ENCODE assay signal across 22 cellular contexts in the genomic region with DNA sequence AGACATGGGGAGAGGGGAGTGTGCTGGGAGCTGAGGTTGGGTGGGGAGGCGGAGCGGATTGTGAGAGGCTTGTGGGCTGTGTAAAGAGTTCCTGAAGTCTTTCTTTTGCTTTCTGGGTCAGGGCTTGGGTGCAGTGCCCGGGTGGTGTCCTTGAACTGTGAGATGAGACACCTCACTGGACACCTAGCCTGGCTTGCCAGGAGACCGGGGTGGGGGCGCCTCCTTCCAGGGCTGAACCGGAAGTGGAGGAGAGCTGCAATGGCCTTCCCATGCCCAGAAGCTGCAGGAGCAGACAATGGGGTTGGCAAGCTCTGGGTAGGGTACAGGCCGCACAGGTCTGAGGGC. TPM values are rescaled to one million over a fixed set of nuclear protein-coding genes. Genes with fewer than 3 reads are reported as not detected.
"Had no signal": no experiment of that assay in that cellular context is flagged by ENCODE, and none has a peak within 500 bp of the region (broad histone marks: within the 10 kb centered on the region; RNA-seq: fewer than 3 reads in every experiment).

No MANE protein-coding gene starts in this region.

- H3K4me1 ChIP-seq: breast epithelium had no signal

- H3K36me3 ChIP-seq: breast epithelium, left ventricle myocardium inferior, neutrophil had no signal

- H3K36me3 Mint-ChIP-seq: activated naive CD4-positive, alpha-beta T cell treated with anti-CD3 and anti-CD28 coated beads, Interleukin-2, amount 50 U/mL, for 24 hours; memory B cell; naive thymus-derived CD4-positive, alpha-beta T cell had no signal

- H3K4me3 Mint-ChIP-seq: activated naive CD4-positive, alpha-beta T cell treated with anti-CD3 and anti-CD28 coated beads, Interleukin-2, amount 50 U/mL, for 24 hours; memory B cell; naive thymus-derived CD4-positive, alpha-beta T cell had no signal

- H3K9me3 Mint-ChIP-seq: activated naive CD4-positive, alpha-beta T cell treated with anti-CD3 and anti-CD28 coated beads, Interleukin-2, amount 50 U/mL, for 24 hours; memory B cell had no signal

- H3K27me3 ChIP-seq: ascending aorta, breast epithelium, tibial nerve had no signal

- H3K4me3 ChIP-seq: ascending aorta, breast epithelium, left ventricle myocardium inferior, mucosa of descending colon, tibial nerve had no signal

- DNase-seq: activated CD4-positive, alpha-beta T cell treated with anti-CD3 and anti-CD28 coated beads, Interleukin-2, amount 50 U/mL, for 1 hour; activated CD8-positive, alpha-beta memory T cell treated with anti-CD3 and anti-CD28 coated beads for 24 hours; activated CD8-positive, alpha-beta memory T cell treated with anti-CD3 and anti-CD28 coated beads, Interleukin-2, amount 50 U/mL, for 48 hours; activated gamma-delta T cell; activated T-cell treated with anti-CD3 and anti-CD28 coated beads, Interleukin-2, amount 50 U/mL, for 48 hours; cortex of kidney; left ventricle myocardium inferior; naive thymus-derived CD4-positive, alpha-beta T cell; posterior cingulate gyrus; stimulated activated CD8-positive, alpha-beta memory T cell treated with anti-CD3 and anti-CD28 coated beads, Interleukin-4, amount 100 ng/mL, for 48 hours; stimulated activated naive CD4-positive, alpha-beta T cell; T1000 had no signal

- ATAC-seq: naive thymus-derived CD4-positive, alpha-beta T cell; SK-N-SH treated with all-trans-retinoic acid at 6 μM for 48 hours had no signal

- H3K9me3 ChIP-seq: ascending aorta, breast epithelium, left ventricle myocardium inferior, mucosa of descending colon, neutrophil, tibial nerve had no signal

- H3K27ac ChIP-seq: ascending aorta, breast epithelium, left ventricle myocardium inferior, neutrophil, tibial nerve had no signal

- H3K27ac Mint-ChIP-seq: activated naive CD4-positive, alpha-beta T cell treated with anti-CD3 and anti-CD28 coated beads, Interleukin-2, amount 50 U/mL, for 24 hours; memory B cell had no signal

RNA-seq across cellular contexts. Expression of a gene that starts 4.3 kb away (rescaled TPM):
- total RNA-seq: frontal cortex; T-helper 1 cell treated with Interleukin-12 subunit alpha and Interleukin-12 subunit beta and Interleukin-4 antibody, amounts not matched to agents 30 ng/mL and 1 ng/mL, for 36 hours had no signal
